11 cellular contexts compared by ENCODE assay signal in genomic region chr6:81265106-81265505, GRCh38.
DNase-seq lines count a peak whose midpoint lies in the region; ATAC-seq lines count a peak whose summit lies in the region.
"Had no signal": no experiment of that assay in that cellular context is flagged by ENCODE, and none has a peak within 500 bp of the region (broad histone marks: within the 10 kb centered on the region; RNA-seq: fewer than 3 reads in every experiment).

No MANE protein-coding gene starts in this region.

- H3K9ac ChIP-seq in duodenal mucosa (ENCODE audit: low read depth in 1 of 2, low read length in 2 of 2), result no peak overlapping the region
- no peak overlapping the region for H3K9ac ChIP-seq in mucosa of stomach (ENCODE audit: low read length)
- H3K9ac ChIP-seq: BLaER1 had no signal

- H3K27ac ChIP-seq in ACC112 (ENCODE audit: low read depth, low read length) (no peak overlapping the region; the same call in 1 of the 2 replicates), duodenal mucosa (ENCODE audit: low read depth, low read length) (no peak overlapping the region)
- H3K27ac ChIP-seq: BLaER1, testis had no signal

- peak; percentile 86 for DNase-seq in LHCN-M2 (ENCODE audit: low read depth)
- no peak for DNase-seq in hypothalamus (lab: John Stamatoyannopoulos, UW)
- DNase-seq: NCI-H1930, testis had no signal

- H3K4me1 ChIP-seq in ACC112 (ENCODE audit: control insufficient read depth, insufficient read depth, low read length, unreplicated experiment) (no peaks in the 10 kb centered on the region), duodenal mucosa (ENCODE audit: control insufficient read depth in 1 of 2, insufficient read depth in 2 of 2, low read length in 2 of 2) (no peaks in the 10 kb centered on the region), mucosa of stomach (ENCODE audit: control insufficient read depth, insufficient read depth, low read length) (no peaks in the 10 kb centered on the region)
- H3K4me1 ChIP-seq: BLaER1, testis had no signal

- H3K27me3 ChIP-seq in ACC112 (ENCODE audit: insufficient read depth, low read length) (no peaks in the 10 kb centered on the region), duodenal mucosa (ENCODE audit: control insufficient read depth in 1 of 2, insufficient read depth in 2 of 2, low read length in 2 of 2) (no peaks in the 10 kb centered on the region), mucosa of stomach (ENCODE audit: control insufficient read depth, insufficient read depth, low read length) (no peaks in the 10 kb centered on the region)
- H3K27me3 ChIP-seq: BLaER1, testis had no signal

- peak overlapping the region; percentile 76 for H2AFZ ChIP-seq in ACC112 (ENCODE audit: low read length, unreplicated experiment)

- peak overlapping the region; percentile 69 for H3K4me3 ChIP-seq in ACC112 (ENCODE audit: low read depth, low read length)
- peak overlapping the region; percentile 10 to 34 for H3K4me3 ChIP-seq in duodenal mucosa (ENCODE audit: low read depth in 1 of 2, low read length in 2 of 2)
- peak overlapping the region; percentile 8 for H3K4me3 ChIP-seq in mucosa of stomach (ENCODE audit: low read length)
- H3K4me3 ChIP-seq: BLaER1, testis had no signal

- H3K36me3 ChIP-seq in ACC112 (ENCODE audit: insufficient read depth, low read length) (no peaks in the 10 kb centered on the region), duodenal mucosa (ENCODE audit: control insufficient read depth in 1 of 2, insufficient read depth in 2 of 2, low read length in 2 of 2) (no peaks in the 10 kb centered on the region), mucosa of stomach (ENCODE audit: control insufficient read depth, insufficient read depth, low read length) (no peaks in the 10 kb centered on the region)
- H3K36me3 ChIP-seq: BLaER1 had no signal

- ATAC-seq in GM21367 (IDR thresholded peaks at IDR 0.05; ENCODE audit: unreplicated experiment) (no peak), HG03457 (IDR thresholded peaks at IDR 0.05; ENCODE audit: unreplicated experiment) (no peak), GM19328 (IDR thresholded peaks at IDR 0.05; ENCODE audit: unreplicated experiment) (no peak)

- H3K9me3 ChIP-seq in duodenal mucosa (ENCODE audit: control insufficient read depth in 1 of 2, low read length in 2 of 2) (no peaks in the 10 kb centered on the region), mucosa of stomach (ENCODE audit: control insufficient read depth, low read length) (no peaks in the 10 kb centered on the region)
- H3K9me3 ChIP-seq: BLaER1, testis had no signal

- H3K79me2 ChIP-seq in ACC112 (ENCODE audit: control insufficient read depth, insufficient read depth, low read length, unreplicated experiment), result no peaks in the 10 kb centered on the region

Comparison
In these comparisons a context has a peak if more than half of its experiments do, and no peak if none do; other contexts are left out.
1. H3K4me3 ChIP-seq: peak in every context shown above with its lines; median percentile 69 in ACC112; 22 in duodenal mucosa; 8 in mucosa of stomach.